Comparison of ENCODE assay signal across 1 cellular context in genomic region chr7:104943502-104944343, GRCh38.
TF ChIP-seq lines count a peak whose summit lies in the region.

No MANE protein-coding gene starts in this region.

TF ChIP-seq in HEK293, 187 proteins besides CTCF, POLR2A, EP300 and RAD21 (continued from another document and continues in another):
- TF ChIP-seq ZNF560 (tag by site-specific recombination; IDR thresholded peaks at IDR 0.05; ENCODE audit: borderline replicate concordance): no peak
- TF ChIP-seq ATF2 (tag by site-specific recombination; IDR thresholded peaks at IDR 0.05; ENCODE audit: low read depth): peak; percentile 11; the same call in 1 of the 2 replicates
- TF ChIP-seq ZNF18 (tag by site-specific recombination; IDR thresholded peaks at IDR 0.05): peak; percentile 94
- TF ChIP-seq TSHZ1 (tag by site-specific recombination; IDR thresholded peaks at IDR 0.05; ENCODE audit: borderline replicate concordance): peak; percentile 60; the same call in 1 of the 2 replicates
- TF ChIP-seq ZNF639 (tag by site-specific recombination; IDR thresholded peaks at IDR 0.05): no peak
- no peak for TF ChIP-seq ZNF426 (tag by site-specific recombination; IDR thresholded peaks at IDR 0.05)
- TF ChIP-seq ZNF19 (tag by site-specific recombination; IDR thresholded peaks at IDR 0.05; ENCODE audit: low read depth): no peak
- TF ChIP-seq ZNF37A (tag by site-specific recombination; IDR thresholded peaks at IDR 0.05): no peak
- no peak for TF ChIP-seq SALL2 (tag by site-specific recombination; IDR thresholded peaks at IDR 0.05; ENCODE audit: borderline replicate concordance)
- TF ChIP-seq TRIM28 (IDR thresholded peaks at IDR 0.05; ENCODE audit: borderline replicate concordance, low read length): no peak
- no peak for TF ChIP-seq BCL11A (tag by site-specific recombination; IDR thresholded peaks at IDR 0.05; ENCODE audit: low read depth)
- peak; percentile 60 for TF ChIP-seq KLF1 (tag by site-specific recombination; IDR thresholded peaks at IDR 0.05)
- no peak for TF ChIP-seq PRDM1 (tag by site-specific recombination; IDR thresholded peaks at IDR 0.05)
- no peak for TF ChIP-seq ZNF621 (tag by site-specific recombination; IDR thresholded peaks at IDR 0.05)
- no peak for TF ChIP-seq ZNF274 (IDR thresholded peaks at IDR 0.05; ENCODE audit: low read length)
- TF ChIP-seq ZNF274 (tag by site-specific recombination; IDR thresholded peaks at IDR 0.05; ENCODE audit: borderline replicate concordance): no peak
- TF ChIP-seq GFI1B (tag by site-specific recombination; IDR thresholded peaks at IDR 0.05): peak; percentile 94
- no peak for TF ChIP-seq ZNF362 (tag by site-specific recombination; IDR thresholded peaks at IDR 0.05)
- peak; percentile 99 for TF ChIP-seq ZNF449 (tag by site-specific recombination; IDR thresholded peaks at IDR 0.05)
- TF ChIP-seq ZNF677 (tag by site-specific recombination; IDR thresholded peaks at IDR 0.05): no peak
- TF ChIP-seq ZNF660 (tag by site-specific recombination; IDR thresholded peaks at IDR 0.05): peak; percentile 60; the same call in 1 of the 2 replicates
- 0 out of 2 replicates have a peak, but pooled peaks have one; percentile 24 for TF ChIP-seq ZNF501 (tag by site-specific recombination; IDR thresholded peaks at IDR 0.05)
- peak; percentile 36; the same call in 1 of the 2 replicates for TF ChIP-seq ZNF394 (tag by site-specific recombination; IDR thresholded peaks at IDR 0.05; ENCODE audit: borderline replicate concordance)
- TF ChIP-seq SP2 (tag by site-specific recombination; IDR thresholded peaks at IDR 0.05): 0 out of 2 replicates have a peak, but pooled peaks have one; percentile 17
- TF ChIP-seq BCL6B (tag by site-specific recombination; IDR thresholded peaks at IDR 0.05): no peak
- no peak for TF ChIP-seq ZNF785 (tag by site-specific recombination; IDR thresholded peaks at IDR 0.05)
- no peak for TF ChIP-seq ZSCAN16 (tag by site-specific recombination; IDR thresholded peaks at IDR 0.05)
- 0 out of 2 replicates have a peak, but pooled peaks have one; percentile 39 for TF ChIP-seq TCF7L2 (IDR thresholded peaks at IDR 0.05; ENCODE audit: borderline replicate concordance, low read depth, low read length)
- peak; percentile 82 for TF ChIP-seq ZSCAN30 (tag by site-specific recombination; IDR thresholded peaks at IDR 0.05)
- peak; percentile 86 for TF ChIP-seq SP7 (tag by site-specific recombination; IDR thresholded peaks at IDR 0.05)
- peak; percentile 90 for TF ChIP-seq KLF10 (tag by site-specific recombination; IDR thresholded peaks at IDR 0.05)
- no peak for TF ChIP-seq ZNF214 (tag by site-specific recombination; IDR thresholded peaks at IDR 0.05; ENCODE audit: borderline replicate concordance)
- peak; percentile 76; the same call in 1 of the 2 replicates for TF ChIP-seq IKZF3 (tag by site-specific recombination; IDR thresholded peaks at IDR 0.05)
- TF ChIP-seq KLF7 (tag by site-specific recombination; IDR thresholded peaks at IDR 0.05; ENCODE audit: borderline replicate concordance): peak; percentile 88; the same call in 1 of the 2 replicates
- no peak for TF ChIP-seq ZNF549 (tag by site-specific recombination; IDR thresholded peaks at IDR 0.05)
- no peak for TF ChIP-seq HOXC10 (CRISPR knock-in tag; IDR thresholded peaks at IDR 0.05)
- no peak for TF ChIP-seq SETDB1 (IDR thresholded peaks at IDR 0.05; ENCODE audit: insufficient read length, low read length)
- no peak; the same call in 1 of the 2 replicates for TF ChIP-seq ZBTB21 (tag by site-specific recombination; IDR thresholded peaks at IDR 0.05)
- no peak for TF ChIP-seq ZNF747 (tag by site-specific recombination; IDR thresholded peaks at IDR 0.05)
- TF ChIP-seq ZNF112 (tag by site-specific recombination; IDR thresholded peaks at IDR 0.05): no peak
- no peak for TF ChIP-seq ZNF169 (tag by site-specific recombination; IDR thresholded peaks at IDR 0.05)
- TF ChIP-seq ZNF121 (tag by site-specific recombination; IDR thresholded peaks at IDR 0.05): 0 out of 2 replicates have a peak, but pooled peaks have one; percentile 40
- no peak for TF ChIP-seq ZNF530 (tag by site-specific recombination; IDR thresholded peaks at IDR 0.05; ENCODE audit: low read depth)
- no peak for TF ChIP-seq SCRT2 (tag by site-specific recombination; IDR thresholded peaks at IDR 0.05)
- TF ChIP-seq ZNF518A (tag by site-specific recombination; conservative IDR thresholded peaks at IDR 0.05; ENCODE audit: low read depth): 0 out of 2 replicates have a peak, but pooled peaks have one; percentile 38
- peak; percentile 71; the same call in 1 of the 2 replicates for TF ChIP-seq ZNF610 (tag by site-specific recombination; IDR thresholded peaks at IDR 0.05; ENCODE audit: borderline replicate concordance)
